Comparison of ENCODE assay signal across 21 cellular contexts in genomic region chr22:37100589-37101127, GRCh38. TPM values are rescaled to one million over a fixed set of nuclear protein-coding genes. Genes with fewer than 3 reads are reported as not detected.
A peak's percentile ranks its signal among the peaks of the same experiment; 100 is the strongest.
DNase-seq lines count a peak whose midpoint lies in the region; ATAC-seq, FAIRE-seq and TF ChIP-seq lines count a peak whose summit lies in the region.
"Had no signal": no experiment of that assay in that cellular context is flagged by ENCODE, and none has a peak within 500 bp of the region (broad histone marks: within the 10 kb centered on the region; RNA-seq: fewer than 3 reads in every experiment).

No MANE protein-coding gene starts in this region.

- H3K4me1 ChIP-seq in Peyer's patch: peaks cover 0 to 6% (median 0%) of the 10 kb centered on the region in 4 donors
- H3K4me1 ChIP-seq: HAP-1, left ventricle myocardium inferior, prostate gland, SJCRH30, suprapubic skin had no signal

- no peak for FAIRE-seq in frontal cortex (lab: Jason Lieb, UNC)
- FAIRE-seq: colon had no signal

- DNase-seq in activated naive CD4-positive, alpha-beta T cell treated with Interleukin-2 at 50 U/mL for 16 hours: peak; percentile 27
- no peak for DNase-seq in activated naive CD4-positive, alpha-beta T cell treated with anti-CD3 and anti-CD28 coated beads, Interleukin-2, amount 50 U/mL, for 16 hours
- DNase-seq in Peyer's patch: peak in 2 of 3 donors; percentile 60 to 76
- DNase-seq in left lobe of liver (ENCODE audit: low spot score): no peak
- DNase-seq in AG08396 (ENCODE audit: low spot score): no peak
- DNase-seq in frontal cortex (ENCODE audit: low spot score in 2 of 2): no peak
- DNase-seq: activated gamma-delta T cell, Caco-2, foreskin melanocyte, left ventricle myocardium inferior, MM.1S, NCI-H1930, NCI-H510A treated with DMSO at 0.1 percent for 48 hours, SJCRH30 had no signal

- H3K9me3 ChIP-seq in Peyer's patch: no peaks in the 10 kb centered on the region
- H3K9me3 ChIP-seq: Caco-2, HAP-1, left ventricle myocardium inferior, prostate gland, SJCRH30, suprapubic skin had no signal

- peak overlapping the region in 2 of 4 donors; percentile 17 to 68 for H3K27ac ChIP-seq in Peyer's patch
- H3K27ac ChIP-seq: left ventricle myocardium inferior, prostate gland, SJCRH30, suprapubic skin had no signal

- no peak overlapping the region for H3K4me3 Mint-ChIP-seq in stimulated activated naive CD8-positive, alpha-beta T cell treated with anti-CD3 and anti-CD28 coated beads, Interleukin-15, Interleukin-2, amounts not matched to agents 100 ng/mL and 50 ng/mL, for 24 hours

- peak in 1 of 2 donors; percentile 15 for TF ChIP-seq POLR2A in Peyer's patch (IDR thresholded peaks at IDR 0.05)

- ATAC-seq in left lobe of liver: peak; percentile 46
- ATAC-seq in HG02981 (IDR thresholded peaks at IDR 0.05; ENCODE audit: unreplicated experiment): no peak

- H3K27ac Mint-ChIP-seq in stimulated activated naive CD8-positive, alpha-beta T cell treated with anti-CD3 and anti-CD28 coated beads, Interleukin-15, Interleukin-2, amounts not matched to agents 100 ng/mL and 50 ng/mL, for 24 hours: peak overlapping the region; percentile 77

- no peaks in the 10 kb centered on the region for H3K36me3 Mint-ChIP-seq in stimulated activated naive CD8-positive, alpha-beta T cell treated with anti-CD3 and anti-CD28 coated beads, Interleukin-15, Interleukin-2, amounts not matched to agents 100 ng/mL and 50 ng/mL, for 24 hours (ENCODE audit: low read depth)

- no peak for TF ChIP-seq CTCF in Peyer's patch (IDR thresholded peaks at IDR 0.05)

- H3K36me3 ChIP-seq in Peyer's patch: no peaks in the 10 kb centered on the region
- H3K36me3 ChIP-seq: HAP-1, left ventricle myocardium inferior, prostate gland, SJCRH30, suprapubic skin had no signal

- H3K27me3 Mint-ChIP-seq in stimulated activated naive CD8-positive, alpha-beta T cell treated with anti-CD3 and anti-CD28 coated beads, Interleukin-15, Interleukin-2, amounts not matched to agents 100 ng/mL and 50 ng/mL, for 24 hours: no peaks in the 10 kb centered on the region

- H3K9me3 Mint-ChIP-seq in stimulated activated naive CD8-positive, alpha-beta T cell treated with anti-CD3 and anti-CD28 coated beads, Interleukin-15, Interleukin-2, amounts not matched to agents 100 ng/mL and 50 ng/mL, for 24 hours: no peaks in the 10 kb centered on the region

- peaks cover 32% of the 10 kb centered on the region for H3K4me1 Mint-ChIP-seq in stimulated activated naive CD8-positive, alpha-beta T cell treated with anti-CD3 and anti-CD28 coated beads, Interleukin-15, Interleukin-2, amounts not matched to agents 100 ng/mL and 50 ng/mL, for 24 hours (ENCODE audit: low read depth)

- no peak overlapping the region for H3K4me3 ChIP-seq in Peyer's patch
- H3K4me3 ChIP-seq: HAP-1, left ventricle myocardium inferior, prostate gland, SJCRH30, suprapubic skin had no signal

- no peaks in the 10 kb centered on the region for H3K27me3 ChIP-seq in Peyer's patch

RNA-seq across cellular contexts. Expression of gene TMPRSS6, which starts 8.9 kb away (rescaled TPM):
- total RNA-seq in Peyer's patch (under 1 TPM in 2 of 4 donors, not detected in 2; 0.27 to 0.88 TPM), left lobe of liver (107 TPM), frontal cortex (not detected)
- total RNA-seq: left ventricle myocardium inferior, myocyte, SJCRH30 had no signal

RNA-seq across cellular contexts. Expression of gene IL2RB, which starts 49.1 kb away (rescaled TPM):
- total RNA-seq in Peyer's patch: 1 to 10 TPM; 1.5 to 7.0 (median 5.0) TPM
- 1.1 TPM for total RNA-seq in left lobe of liver
- not detected for total RNA-seq in frontal cortex
- total RNA-seq: Caco-2, myocyte had no signal

RNA-seq across cellular contexts. Expression of gene KCTD17, which starts 49.1 kb away (rescaled TPM):
- total RNA-seq in Peyer's patch: 10 to 100 TPM in 3 of 4 donors, 1 to 10 TPM in 1; 9.5 to 30.5 (median 13.5) TPM
- total RNA-seq in left lobe of liver: 2.0 TPM
- total RNA-seq in frontal cortex: 35.1 TPM

Comparison
In these comparisons a context has a peak if more than half of its experiments do, and no peak if none do; other contexts are left out.
1. DNase-seq: peak in activated naive CD4-positive, alpha-beta T cell treated with Interleukin-2 at 50 U/mL for 16 hours (single experiment) and Peyer's patch (2 of 3); none in activated naive CD4-positive, alpha-beta T cell treated with anti-CD3 and anti-CD28 coated beads, Interleukin-2, amount 50 U/mL, for 16 hours (single experiment), left lobe of liver (single experiment), AG08396 (single experiment) and frontal cortex (0 of 2).
2. RNA of gene TMPRSS6, which starts 8.9 kb away (total RNA-seq): 107 TPM in left lobe of liver (single experiment); 0.27 to 0.88 TPM in Peyer's patch and not detected in frontal cortex (single experiment); every median in the first group is over 10 times any median in the second.